In genomic region chr3:186339180-186339912, GRCh38 we compare ENCODE assay signal across 1 cellular context.
TF ChIP-seq lines count a peak whose summit lies in the region.

No MANE protein-coding gene starts in this region.

TF ChIP-seq in K562, 482 proteins besides CTCF, POLR2A, EP300 and RAD21:
- TF ChIP-seq, protein P1, sequence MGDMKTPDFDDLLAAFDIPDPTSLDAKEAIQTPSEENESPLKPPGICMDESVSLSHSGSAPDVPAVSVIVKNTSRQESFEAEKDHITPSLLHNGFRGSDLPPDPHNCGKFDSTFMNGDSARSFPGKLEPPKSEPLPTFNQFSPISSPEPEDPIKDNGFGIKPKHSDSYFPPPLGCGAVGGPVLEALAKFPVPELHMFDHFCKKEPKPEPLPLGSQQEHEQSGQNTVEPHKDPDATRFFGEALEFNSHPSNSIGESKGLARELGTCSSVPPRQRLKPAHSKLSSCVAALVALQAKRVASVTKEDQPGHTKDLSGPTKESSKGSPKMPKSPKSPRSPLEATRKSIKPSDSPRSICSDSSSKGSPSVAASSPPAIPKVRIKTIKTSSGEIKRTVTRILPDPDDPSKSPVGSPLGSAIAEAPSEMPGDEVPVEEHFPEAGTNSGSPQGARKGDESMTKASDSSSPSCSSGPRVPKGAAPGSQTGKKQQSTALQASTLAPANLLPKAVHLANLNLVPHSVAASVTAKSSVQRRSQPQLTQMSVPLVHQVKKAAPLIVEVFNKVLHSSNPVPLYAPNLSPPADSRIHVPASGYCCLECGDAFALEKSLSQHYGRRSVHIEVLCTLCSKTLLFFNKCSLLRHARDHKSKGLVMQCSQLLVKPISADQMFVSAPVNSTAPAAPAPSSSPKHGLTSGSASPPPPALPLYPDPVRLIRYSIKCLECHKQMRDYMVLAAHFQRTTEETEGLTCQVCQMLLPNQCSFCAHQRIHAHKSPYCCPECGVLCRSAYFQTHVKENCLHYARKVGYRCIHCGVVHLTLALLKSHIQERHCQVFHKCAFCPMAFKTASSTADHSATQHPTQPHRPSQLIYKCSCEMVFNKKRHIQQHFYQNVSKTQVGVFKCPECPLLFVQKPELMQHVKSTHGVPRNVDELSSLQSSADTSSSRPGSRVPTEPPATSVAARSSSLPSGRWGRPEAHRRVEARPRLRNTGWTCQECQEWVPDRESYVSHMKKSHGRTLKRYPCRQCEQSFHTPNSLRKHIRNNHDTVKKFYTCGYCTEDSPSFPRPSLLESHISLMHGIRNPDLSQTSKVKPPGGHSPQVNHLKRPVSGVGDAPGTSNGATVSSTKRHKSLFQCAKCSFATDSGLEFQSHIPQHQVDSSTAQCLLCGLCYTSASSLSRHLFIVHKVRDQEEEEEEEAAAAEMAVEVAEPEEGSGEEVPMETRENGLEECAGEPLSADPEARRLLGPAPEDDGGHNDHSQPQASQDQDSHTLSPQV (IDR thresholded peaks at IDR 0.05): no peak
- TF ChIP-seq NONO (IDR thresholded peaks at IDR 0.05; ENCODE audit: low read depth in 2 of 2, low read length in 1 of 2): no peak
- TF ChIP-seq, protein P2, sequence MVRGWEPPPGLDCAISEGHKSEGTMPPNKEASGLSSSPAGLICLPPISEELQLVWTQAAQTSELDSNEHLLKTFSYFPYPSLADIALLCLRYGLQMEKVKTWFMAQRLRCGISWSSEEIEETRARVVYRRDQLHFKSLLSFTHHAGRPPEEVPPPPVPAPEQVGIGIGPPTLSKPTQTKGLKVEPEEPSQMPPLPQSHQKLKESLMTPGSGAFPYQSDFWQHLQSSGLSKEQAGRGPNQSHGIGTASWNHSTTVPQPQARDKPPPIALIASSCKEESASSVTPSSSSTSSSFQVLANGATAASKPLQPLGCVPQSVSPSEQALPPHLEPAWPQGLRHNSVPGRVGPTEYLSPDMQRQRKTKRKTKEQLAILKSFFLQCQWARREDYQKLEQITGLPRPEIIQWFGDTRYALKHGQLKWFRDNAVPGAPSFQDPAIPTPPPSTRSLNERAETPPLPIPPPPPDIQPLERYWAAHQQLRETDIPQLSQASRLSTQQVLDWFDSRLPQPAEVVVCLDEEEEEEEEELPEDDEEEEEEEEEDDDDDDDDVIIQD (CRISPR knock-in tag; IDR thresholded peaks at IDR 0.05): no peak
- no peak for TF ChIP-seq DMBX1 (CRISPR knock-in tag; IDR thresholded peaks at IDR 0.05; ENCODE audit: borderline replicate concordance)
- TF ChIP-seq MCM2 (IDR thresholded peaks at IDR 0.05; ENCODE audit: low read depth): no peak
- TF ChIP-seq ZNF316 (IDR thresholded peaks at IDR 0.05): peak; percentile 46
- TF ChIP-seq MAFG (tag; conservative IDR thresholded peaks at IDR 0.05): peak; percentile 34; the same call in 1 of the 2 replicates
- TF ChIP-seq ZNF165 (CRISPR knock-in tag; IDR thresholded peaks at IDR 0.05; ENCODE audit: borderline replicate concordance): no peak
- TF ChIP-seq ZNF77 (CRISPR knock-in tag; IDR thresholded peaks at IDR 0.05): no peak
- no peak for TF ChIP-seq TGIF2 (CRISPR knock-in tag; IDR thresholded peaks at IDR 0.05)
- TF ChIP-seq C11orf30 (IDR thresholded peaks at IDR 0.05; ENCODE audit: low read depth): peak; percentile 40; the same call in 1 of the 2 replicates
- TF ChIP-seq ZNF707 (CRISPR knock-in tag; conservative IDR thresholded peaks at IDR 0.05): no peak
